Comparison of ENCODE assay signal across 26 cellular contexts in genomic region chr2:202941771-202942170, GRCh38. TPM values are rescaled to one million over a fixed set of nuclear protein-coding genes. Genes with fewer than 3 reads are reported as not detected.
A peak's percentile ranks its signal among the peaks of the same experiment; 100 is the strongest.
DNase-seq lines count a peak whose midpoint lies in the region; ATAC-seq, FAIRE-seq and TF ChIP-seq lines count a peak whose summit lies in the region.
"Had no signal": no experiment of that assay in that cellular context is flagged by ENCODE, and none has a peak within 500 bp of the region (broad histone marks: within the 10 kb centered on the region; RNA-seq: fewer than 3 reads in every experiment).

No MANE protein-coding gene starts in this region.

- H3K4me3 ChIP-seq in astrocyte (ENCODE audit: insufficient read depth, low read depth, low read length) (no peak overlapping the region), fibroblast of pulmonary artery (replicated peaks; ENCODE audit: low read depth, low read length) (no peak overlapping the region), skeletal muscle cell (ENCODE audit: low read depth, low read length) (no peak overlapping the region)
- no peak overlapping the region for H3K4me3 ChIP-seq in CD8-positive, alpha-beta T cell (ENCODE audit: low read depth, low read length)
- H3K4me3 ChIP-seq: right atrium auricular region, stomach had no signal

- no peaks in the 10 kb centered on the region for H3K4me1 ChIP-seq in astrocyte (ENCODE audit: insufficient read depth, low read length)
- no peaks in the 10 kb centered on the region for H3K4me1 ChIP-seq in CD8-positive, alpha-beta T cell (ENCODE audit: insufficient read depth, low read length)
- H3K4me1 ChIP-seq: right atrium auricular region, stomach had no signal

- TF ChIP-seq CTCF in astrocyte (IDR thresholded peaks at IDR 0.05; ENCODE audit: insufficient read depth, low read depth, low read length): no peak
- no peak for TF ChIP-seq CTCF in fibroblast of pulmonary artery (IDR thresholded peaks at IDR 0.05; ENCODE audit: low read length, missing control alignments)
- TF ChIP-seq CTCF in CD8-positive, alpha-beta T cell (IDR thresholded peaks at IDR 0.05): no peak

- H3K27me3 Mint-ChIP-seq in astrocyte (ENCODE audit: low read depth, unreplicated experiment): no peaks in the 10 kb centered on the region
- H3K27me3 Mint-ChIP-seq in CD8-positive, alpha-beta T cell (ENCODE audit: low read depth): no peaks in the 10 kb centered on the region
- H3K27me3 Mint-ChIP-seq: activated naive CD8-positive, alpha-beta T cell treated with anti-CD3 and anti-CD28 coated beads, Interleukin-2, amount 50 U/mL, for 24 hours had no signal

- no peaks in the 10 kb centered on the region for H3K9me3 Mint-ChIP-seq in astrocyte (ENCODE audit: unreplicated experiment)
- H3K9me3 Mint-ChIP-seq in CD8-positive, alpha-beta T cell: peaks cover 13% of the 10 kb centered on the region

- CTCF ChIA-PET in CD8-positive, alpha-beta T cell (lab: Charles Lee): no interaction called here

- intact Hi-C loops in CD8-positive, alpha-beta T cell (cut with DNase I, micrococcal nuclease): no loop called here

- H3K79me2 ChIP-seq in astrocyte (ENCODE audit: insufficient read depth, low read length): no peaks in the 10 kb centered on the region

- no peaks in the 10 kb centered on the region for H3K9me3 ChIP-seq in astrocyte (ENCODE audit: insufficient read depth, low read depth, low read length)
- H3K9me3 ChIP-seq in CD8-positive, alpha-beta T cell (ENCODE audit: low read length): peaks cover 5% of the 10 kb centered on the region
- H3K9me3 ChIP-seq: stomach had no signal

- POLR2A ChIA-PET in CD8-positive, alpha-beta T cell (lab: Charles Lee): interaction anchor here (0.6 kb wide), 1 partner anchor 465 kb away, joined by 3 read pairs; no protein-coding TSS in a partner anchor

- no peaks in the 10 kb centered on the region for H3K27me3 ChIP-seq in astrocyte (ENCODE audit: insufficient read depth, low read length)
- no peaks in the 10 kb centered on the region for H3K27me3 ChIP-seq in CD8-positive, alpha-beta T cell (ENCODE audit: insufficient read depth, low read length)
- H3K27me3 ChIP-seq: right atrium auricular region, stomach had no signal

- H3K36me3 ChIP-seq in astrocyte (ENCODE audit: insufficient read depth, low read length): peaks cover 3% of the 10 kb centered on the region
- peaks cover 7% of the 10 kb centered on the region for H3K36me3 ChIP-seq in CD8-positive, alpha-beta T cell (ENCODE audit: insufficient read depth, low read length)

- peak; percentile 73 for DNase-seq in HCEC 1CT
- DNase-seq in astrocyte (ENCODE audit: low read depth): peak; percentile 65
- DNase-seq in fibroblast of pulmonary artery (ENCODE audit: low read depth): peak; percentile 22
- peak; percentile 15 for DNase-seq in skeletal muscle cell (ENCODE audit: low read depth)
- no peak for DNase-seq in CD8-positive, alpha-beta T cell
- no peak for DNase-seq in DMS53 (lab: John Stamatoyannopoulos, UW)
- no peak for DNase-seq in HK-2 (ENCODE audit: unreplicated experiment)
- DNase-seq: activated CD4-positive, alpha-beta T cell treated with anti-CD3 and anti-CD28 coated beads, Interleukin-2, amount 50 U/mL, for 4 hours; activated naive CD8-positive, alpha-beta T cell treated with anti-CD3 and anti-CD28 coated beads, Interleukin-2, amount 50 U/mL, for 24 hours; activated T-cell treated with anti-CD3 and anti-CD28 coated beads, Interleukin-2, amount 50 U/mL, for 48 hours; C1 segment of cervical spinal cord; COR-L47; GDM1; glutamatergic neuron; KBM-7; left ventricle myocardium superior; MM.1S; NCI-H1105 treated with DMSO at 0.1 percent for 48 hours; NCI-H187 treated with DMSO at 0.1 percent for 48 hours; NCI-H2171; NCI-H510A; posterior cingulate gyrus; stomach had no signal

- H3K9ac ChIP-seq in astrocyte (ENCODE audit: low read length): no peak overlapping the region

- H3K27ac ChIP-seq in astrocyte (ENCODE audit: low read depth, low read length): peak overlapping the region; percentile 58
- H3K27ac ChIP-seq in CD8-positive, alpha-beta T cell (ENCODE audit: low read depth, low read length): no peak overlapping the region
- H3K27ac ChIP-seq: right atrium auricular region, stomach had no signal

- peaks cover 4% of the 10 kb centered on the region for H3K4me1 Mint-ChIP-seq in astrocyte (ENCODE audit: low read depth, unreplicated experiment)
- no peaks in the 10 kb centered on the region for H3K4me1 Mint-ChIP-seq in CD8-positive, alpha-beta T cell (ENCODE audit: low read depth)
- H3K4me1 Mint-ChIP-seq: brain had no signal

- ATAC-seq in CD8-positive, alpha-beta T cell: no peak
- ATAC-seq: activated naive CD8-positive, alpha-beta T cell treated with anti-CD3 and anti-CD28 coated beads, Interleukin-2, amount 50 U/mL, for 24 hours; left ventricle myocardium superior had no signal

- FAIRE-seq in astrocyte (lab: Jason Lieb, UNC): no peak
- FAIRE-seq: HTR-8/SVneo had no signal

- peaks cover 14% of the 10 kb centered on the region for H3K36me3 Mint-ChIP-seq in astrocyte (ENCODE audit: low read depth, unreplicated experiment)
- H3K36me3 Mint-ChIP-seq in CD8-positive, alpha-beta T cell: peaks cover 59% of the 10 kb centered on the region

- H4K20me1 ChIP-seq in astrocyte (ENCODE audit: insufficient read depth, low read length): no peaks in the 10 kb centered on the region

- no peak overlapping the region for H2AFZ ChIP-seq in astrocyte (ENCODE audit: low read depth, low read length)

- H3K27ac Mint-ChIP-seq in astrocyte (ENCODE audit: unreplicated experiment): no peak overlapping the region
- no peak overlapping the region for H3K27ac Mint-ChIP-seq in CD8-positive, alpha-beta T cell
- H3K27ac Mint-ChIP-seq: activated naive CD8-positive, alpha-beta T cell treated with anti-CD3 and anti-CD28 coated beads, Interleukin-2, amount 50 U/mL, for 24 hours; brain had no signal

- H3K4me3 Mint-ChIP-seq in astrocyte (ENCODE audit: unreplicated experiment): no peak overlapping the region
- H3K4me3 Mint-ChIP-seq in CD8-positive, alpha-beta T cell: no peak overlapping the region
- H3K4me3 Mint-ChIP-seq: activated naive CD8-positive, alpha-beta T cell treated with anti-CD3 and anti-CD28 coated beads, Interleukin-2, amount 50 U/mL, for 24 hours; brain had no signal

- H3K4me2 ChIP-seq in astrocyte (ENCODE audit: low read length): no peak overlapping the region

RNA-seq across cellular contexts. Expression of gene CARF, which starts 29.7 kb away (rescaled TPM):
- total RNA-seq in astrocyte: 3.6 and 5.3 TPM in 2 replicates
- 1 to 10 TPM; 6.3 to 8.7 TPM for total RNA-seq in CD8-positive, alpha-beta T cell

RNA-seq across cellular contexts. Expression of gene WDR12, which starts 30.3 kb away (rescaled TPM):
- total RNA-seq in astrocyte: 53.5 and 60.6 TPM in 2 replicates
- total RNA-seq in CD8-positive, alpha-beta T cell: 1 to 10 TPM; 4.7 to 6.4 TPM

Comparison
In these comparisons a context has a peak if more than half of its experiments do, and no peak if none do; other contexts are left out.
1. DNase-seq: peak in HCEC 1CT (single experiment), astrocyte (single experiment), fibroblast of pulmonary artery (single experiment) and skeletal muscle cell (single experiment); none in CD8-positive, alpha-beta T cell (0 of 7), DMS53 (single experiment) and HK-2 (single experiment).